Comparison of ENCODE assay signal across 19 cellular contexts in the genomic region with DNA sequence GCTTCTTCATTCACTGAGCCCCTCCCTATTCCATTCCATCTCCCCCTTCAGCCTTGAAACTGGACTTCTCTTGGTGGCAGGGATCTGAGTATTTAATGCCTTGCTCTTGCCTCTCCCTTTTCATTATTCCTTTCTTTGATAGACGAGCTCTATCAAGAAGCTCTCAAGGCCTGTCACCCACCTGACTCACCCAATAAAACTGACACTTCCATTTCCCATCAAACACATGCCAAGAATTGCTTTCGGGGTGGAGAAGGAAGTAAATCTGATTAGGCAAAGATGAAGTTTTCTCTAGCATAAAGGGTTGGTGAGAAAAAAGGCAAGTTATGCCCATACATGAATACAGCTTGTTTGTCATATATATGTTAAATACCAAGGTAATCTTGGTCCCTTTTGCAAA. TPM values are rescaled to one million over a fixed set of nuclear protein-coding genes. Genes with fewer than 3 reads are reported as not detected.
"Had no signal": no experiment of that assay in that cellular context is flagged by ENCODE, and none has a peak within 500 bp of the region (broad histone marks: within the 10 kb centered on the region; RNA-seq: fewer than 3 reads in every experiment).

No MANE protein-coding gene starts in this region.

- H3K4me1 Mint-ChIP-seq: activated CD4-positive, alpha-beta T cell treated with anti-CD3 and anti-CD28 coated beads, Interleukin-2, amount 10 ng/mL, durations not matched to agents 7 days and 5 days; activated naive CD4-positive, alpha-beta T cell treated with anti-CD3 and anti-CD28 coated beads, Interleukin-2, amount 50 U/mL, for 24 hours had no signal

- H3K4me1 ChIP-seq: left lung, prostate gland had no signal

- H3K4me3 ChIP-seq: body of pancreas, left lung, lung, prostate gland, thyroid gland had no signal

- H3K36me3 ChIP-seq: left lung, prostate gland, thyroid gland had no signal

- H3K4me3 Mint-ChIP-seq: activated CD4-positive, alpha-beta T cell treated with anti-CD3 and anti-CD28 coated beads, Interleukin-2, amount 10 ng/mL, durations not matched to agents 7 days and 5 days; activated CD8-positive, alpha-beta T cell treated with anti-CD3 and anti-CD28 coated beads, Interleukin-2, amount 10 ng/mL, durations not matched to agents 7 days and 5 days; activated naive CD4-positive, alpha-beta T cell treated with anti-CD3 and anti-CD28 coated beads, Interleukin-2, amount 50 U/mL, for 24 hours; naive thymus-derived CD4-positive, alpha-beta T cell; T-helper 17 cell had no signal

- H3K27me3 ChIP-seq: body of pancreas, left lung, thyroid gland had no signal

- ATAC-seq: activated CD8-positive, alpha-beta T cell treated with anti-CD3 and anti-CD28 coated beads, Interleukin-2, amount 10 ng/mL, durations not matched to agents 7 days and 5 days; body of pancreas; left lung; naive thymus-derived CD4-positive, alpha-beta T cell; stimulated activated naive CD8-positive, alpha-beta T cell treated with anti-CD3 and anti-CD28 coated beads, Interleukin-15, Interleukin-2, amounts not matched to agents 100 U/mL and 50 U/mL, for 24 hours; T-helper 17 cell had no signal

- H3K36me3 Mint-ChIP-seq: activated naive CD4-positive, alpha-beta T cell treated with anti-CD3 and anti-CD28 coated beads, Interleukin-2, amount 50 U/mL, for 24 hours had no signal

- DNase-seq: activated CD4-positive, alpha-beta T cell treated with anti-CD3 and anti-CD28 coated beads, Interleukin-2, amount 10 ng/mL, durations not matched to agents 7 days and 5 days; activated CD8-positive, alpha-beta T cell treated with anti-CD3 and anti-CD28 coated beads, Interleukin-2, amount 10 ng/mL, durations not matched to agents 7 days and 5 days; activated gamma-delta T cell treated with Interleukin-2 at 50 U/mL for 16 hours; activated T-cell treated with anti-CD3 and anti-CD28 coated beads, Interleukin-2, amount 50 U/mL, for 1 hour; anterior cingulate cortex; erythroblast; foreskin melanocyte; left lung; naive thymus-derived CD4-positive, alpha-beta T cell; stimulated activated CD4-positive, alpha-beta T cell treated with anti-CD3 and anti-CD28 coated beads, Interleukin-4, amount 100 ng/mL, for 4 hours; stimulated activated naive CD8-positive, alpha-beta T cell treated with anti-CD3 and anti-CD28 coated beads, Interleukin-15, Interleukin-2, amounts not matched to agents 100 U/mL and 50 U/mL, for 24 hours; T-helper 17 cell; thyroid gland had no signal

- H3K9me3 ChIP-seq: body of pancreas, left lung, prostate gland, thyroid gland had no signal

- H3K27me3 Mint-ChIP-seq: activated CD4-positive, alpha-beta T cell treated with anti-CD3 and anti-CD28 coated beads, Interleukin-2, amount 10 ng/mL, durations not matched to agents 7 days and 5 days; activated naive CD4-positive, alpha-beta T cell treated with anti-CD3 and anti-CD28 coated beads, Interleukin-2, amount 50 U/mL, for 24 hours had no signal

- H3K27ac Mint-ChIP-seq: activated CD4-positive, alpha-beta T cell treated with anti-CD3 and anti-CD28 coated beads, Interleukin-2, amount 10 ng/mL, durations not matched to agents 7 days and 5 days; activated CD8-positive, alpha-beta T cell treated with anti-CD3 and anti-CD28 coated beads, Interleukin-2, amount 10 ng/mL, durations not matched to agents 7 days and 5 days; activated naive CD4-positive, alpha-beta T cell treated with anti-CD3 and anti-CD28 coated beads, Interleukin-2, amount 50 U/mL, for 24 hours; naive thymus-derived CD4-positive, alpha-beta T cell; T-helper 17 cell had no signal

RNA-seq across cellular contexts. Expression of a gene that starts 34.9 kb away (rescaled TPM):
- total RNA-seq: activated CD4-positive, alpha-beta T cell treated with anti-CD3 and anti-CD28 coated beads, Interleukin-2, amount 10 ng/mL, durations not matched to agents 7 days and 5 days; activated CD8-positive, alpha-beta T cell treated with anti-CD3 and anti-CD28 coated beads, Interleukin-2, amount 10 ng/mL, durations not matched to agents 7 days and 5 days; cardiac septum; ureter had no signal
